ENCODE assay signal across 16 cellular contexts in genomic region chr20:60078351-60079250, GRCh38.
DNase-seq lines count a peak whose midpoint lies in the region; ATAC-seq, FAIRE-seq and TF ChIP-seq lines count a peak whose summit lies in the region.
"Had no signal": no experiment of that assay in that cellular context is flagged by ENCODE, and none has a peak within 500 bp of the region (broad histone marks: within the 10 kb centered on the region; RNA-seq: fewer than 3 reads in every experiment).

No MANE protein-coding gene starts in this region.

- CTCF ChIA-PET in PC-3 (lab: Charles Lee), result no interaction called here

- no peaks in the 10 kb centered on the region for H3K9me3 ChIP-seq in PC-3 (ENCODE audit: low read length)
- no peaks in the 10 kb centered on the region for H3K9me3 ChIP-seq in left lung
- H3K9me3 ChIP-seq: BE2C had no signal

- H3K9me2 ChIP-seq in PC-3 (replicated peaks; ENCODE audit: low read length), result no peaks in the 10 kb centered on the region

- no peak overlapping the region for H3K9ac ChIP-seq in PC-3 (ENCODE audit: low read length)
- H3K9ac ChIP-seq: GM23248 had no signal

- no peak overlapping the region for H2AFZ ChIP-seq in PC-3 (ENCODE audit: low read length)
- H2AFZ ChIP-seq: GM23248 had no signal

- peak; percentile 29 for DNase-seq in CD1c-positive myeloid dendritic cell (ENCODE audit: extremely low spot score)
- DNase-seq in HTR-8/SVneo (ENCODE audit: insufficient read length, low spot score), result no peak
- DNase-seq in PC-3, result peak; percentile 17
- DNase-seq in left lung, result no peak
- DNase-seq in A172 (ENCODE audit: low spot score), result no peak
- DNase-seq in nucleus accumbens (lab: John Stamatoyannopoulos, UW), result no peak
- DNase-seq in activated CD4-positive, CD25-positive, alpha-beta regulatory T cell (lab: John Stamatoyannopoulos, UW), result no peak
- DNase-seq: activated T-cell treated with anti-CD3 and anti-CD28 coated beads, Interleukin-2, amount 50 U/mL, for 24 hours; BE2C; foreskin fibroblast; GM23248; mesenchymal stem cell; NCI-H1092; NCI-H446; occipital lobe had no signal

- H3K79me2 ChIP-seq in PC-3 (ENCODE audit: low read length), result no peaks in the 10 kb centered on the region

- BruUV-seq in PC-3 (replicated peaks; lab: Mats Ljungman, UMichigan), result no TSS peak

- H3F3A ChIP-seq in PC-3 (ENCODE audit: low read length, unreplicated experiment), result no peaks in the 10 kb centered on the region

- POLR2A ChIA-PET in PC-3 (lab: Charles Lee; ENCODE audit: unreplicated experiment), result no interaction called here

- no peaks in the 10 kb centered on the region for H3K36me3 ChIP-seq in PC-3 (ENCODE audit: low read depth, low read length)
- H3K36me3 ChIP-seq in left lung, result no peaks in the 10 kb centered on the region
- H3K36me3 ChIP-seq: BE2C had no signal

- no peak for TF ChIP-seq CTCF in PC-3 (conservative IDR thresholded peaks at IDR 0.05; ENCODE audit: low read depth, low read length)
- TF ChIP-seq CTCF in left lung (IDR thresholded peaks at IDR 0.05), result no peak

- H3K27ac ChIP-seq in PC-3 (ENCODE audit: low read length) (no peak overlapping the region), left lung (no peak overlapping the region)
- H3K27ac ChIP-seq: GM23248 had no signal

- H3K27me3 ChIP-seq in PC-3 (ENCODE audit: low read length) (peaks cover 47% of the 10 kb centered on the region), left lung (no peaks in the 10 kb centered on the region)
- H3K27me3 ChIP-seq: BE2C had no signal

- H3K4me3 ChIP-seq in PC-3 (ENCODE audit: low read length), result no peak overlapping the region
- no peak overlapping the region for H3K4me3 ChIP-seq in left lung
- H3K4me3 ChIP-seq: GM23248 had no signal

- ATAC-seq in PC-3 (no peak), left lung (peak; percentile 64)
- ATAC-seq: stimulated activated memory B cell treated with anti-CD40 and anti-IgM and Interleukin-4, amounts not matched to agents 10 μg/mL and 1 μg/mL and 100 μg/mL, for 72 hours had no signal

- H3K4me2 ChIP-seq in PC-3 (ENCODE audit: low read length), result no peak overlapping the region

- peak; percentile 92 for FAIRE-seq in HTR-8/SVneo (lab: Jason Lieb, UNC)

- intact Hi-C loops in PC-3 (cut with micrococcal nuclease), result no loop called here
- intact Hi-C loops in left lung (cut with DNase I), result no loop called here

- H3K4me1 ChIP-seq in PC-3 (ENCODE audit: insufficient read depth, low read length) (no peaks in the 10 kb centered on the region), left lung (peaks cover 0 to 17% of the 10 kb centered on the region in 2 donors)
- H3K4me1 ChIP-seq: BE2C had no signal

- H4K20me1 ChIP-seq in PC-3 (ENCODE audit: low read length), result no peaks in the 10 kb centered on the region

Comparison
In these comparisons a context has a peak if more than half of its experiments do, and no peak if none do; other contexts are left out.
1. DNase-seq: peak in CD1c-positive myeloid dendritic cell (single experiment) and PC-3 (single experiment); none in HTR-8/SVneo (single experiment), left lung (0 of 2), A172 (single experiment), nucleus accumbens (0 of 56) and activated CD4-positive, CD25-positive, alpha-beta regulatory T cell (0 of 4).